ENCODE assay signal across 8 cellular contexts in genomic region chr1:27296773-27297214, GRCh38. TPM values are rescaled to one million over a fixed set of nuclear protein-coding genes. Genes with fewer than 3 reads are reported as not detected.
DNase-seq lines count a peak whose midpoint lies in the region; ATAC-seq and TF ChIP-seq lines count a peak whose summit lies in the region.

No MANE protein-coding gene starts in this region.

- TF ChIP-seq POLR2A in transverse colon (IDR thresholded peaks at IDR 0.05), result no peak

- TF ChIP-seq CTCF in CD14-positive monocyte (IDR thresholded peaks at IDR 0.05) (peak; percentile 79), transverse colon (IDR thresholded peaks at IDR 0.05) (peak; percentile 52 to 77 (median 63))

- peaks cover 72 to 90% of the 10 kb centered on the region in 2 donors for H3K36me3 Mint-ChIP-seq in CD14-positive monocyte

- no peaks in the 10 kb centered on the region for H3K9me3 Mint-ChIP-seq in CD14-positive monocyte

- intact Hi-C loops in CD14-positive monocyte (cut with micrococcal nuclease) (loop anchor here in 1 of 2 donors (10.0 kb wide), 1 partner anchor 252 kb away; no protein-coding TSS in a partner anchor), Right ventricle myocardium inferior (cut with DNase I) (no loop called here), transverse colon (cut with DNase I; ENCODE audit: low total_unique reads) (no loop called here)

- H3K27me3 ChIP-seq in transverse colon, result no peaks in the 10 kb centered on the region

- in situ Hi-C loops in transverse colon (cut with MboI; ENCODE audit: low pct_ligation_motif_present in 1 of 4, low pct_unique_long_range_greater_than_20kb in 1 of 4, low sequenced_read_pairs in 3 of 4), result loop anchor here in 1 of 4 donors (25.0 kb wide), 1 partner anchor 184 kb away; no protein-coding TSS in a partner anchor

- no peaks in the 10 kb centered on the region for H3K9me3 ChIP-seq in transverse colon

- peak overlapping the region in 1 of 7 donors; percentile 66 for H3K27ac Mint-ChIP-seq in CD14-positive monocyte

- DNase-seq in CD14-positive monocyte (ENCODE audit: low spot score), result peak; percentile 61
- DNase-seq in HK-2 (ENCODE audit: unreplicated experiment), result peak; percentile 67
- peak; percentile 72 for DNase-seq in activated naive CD4-positive, alpha-beta T cell treated with anti-CD3 and anti-CD28 coated beads, Interleukin-2, amount 50 U/mL, for 16 hours
- peak; percentile 89 for DNase-seq in Right ventricle myocardium inferior (ENCODE audit: missing footprints)
- DNase-seq in pons (ENCODE audit: low spot score), result peak; percentile 42
- peak; percentile 69 for DNase-seq in transverse colon

- H3K4me1 ChIP-seq in transverse colon, result peaks cover 18 to 31% (median 23%) of the 10 kb centered on the region in 4 donors

- H3K27me3 Mint-ChIP-seq in CD14-positive monocyte (ENCODE audit: low read depth in 3 of 3), result peaks cover 0 to 1% (median 0%) of the 10 kb centered on the region in 3 donors

- ATAC-seq in SK-N-SH treated with all-trans-retinoic acid at 6 μM for 48 hours (peak; percentile 19), Right ventricle myocardium inferior (no peak), HG03139 (IDR thresholded peaks at IDR 0.05; ENCODE audit: unreplicated experiment) (no peak)

- 37% methylated on average over 10 of the region's 10 CpGs; no CpG with 5 or more reads in 1 of the 2 donors for WGBS in transverse colon (ENCODE audit: low coverage in 1 of 2), 2 donors

- H3K27ac ChIP-seq in transverse colon, result peak overlapping the region in 2 of 4 donors; percentile 10 to 37

- H3K4me3 Mint-ChIP-seq in CD14-positive monocyte, result no peak overlapping the region

- H3K4me3 ChIP-seq in transverse colon, result no peak overlapping the region

- TF ChIP-seq EP300 in transverse colon (IDR thresholded peaks at IDR 0.05; ENCODE audit: low read depth), result no peak

- H3K36me3 ChIP-seq in transverse colon, result peaks cover 0 to 19% (median 12%) of the 10 kb centered on the region in 4 donors

- peaks cover 23% of the 10 kb centered on the region for H3K4me1 Mint-ChIP-seq in CD14-positive monocyte

TF ChIP-seq in SK-N-SH treated with all-trans-retinoic acid at 6 μM for 48 hours, 23 proteins besides CTCF, POLR2A, EP300 and RAD21:
- TF ChIP-seq BACH2 (CRISPR knock-in tag; IDR thresholded peaks at IDR 0.05; ENCODE audit: borderline replicate concordance) (no peak), CSDC2 (CRISPR knock-in tag; IDR thresholded peaks at IDR 0.05) (no peak)

RNA-seq across cellular contexts. Expression of gene TMEM222, which starts 25.2 kb away (rescaled TPM):
- 10 to 100 TPM; 23.2 to 24.6 TPM for polyA plus RNA-seq in CD14-positive monocyte
- 17.9 TPM for total RNA-seq in Right ventricle myocardium inferior
- total RNA-seq in transverse colon, result 10 to 100 TPM; 14.6 to 41.0 (median 22.3) TPM

RNA-seq across cellular contexts. Expression of gene SYTL1, which starts 45.0 kb away (rescaled TPM):
- 10 to 100 TPM; 26.9 to 44.6 TPM for polyA plus RNA-seq in CD14-positive monocyte
- total RNA-seq in Right ventricle myocardium inferior (0.78 TPM), transverse colon (1 to 10 TPM; 5.2 to 9.2 (median 6.9) TPM)
